Comparison of ENCODE assay signal across 7 cellular contexts in the genomic region with DNA sequence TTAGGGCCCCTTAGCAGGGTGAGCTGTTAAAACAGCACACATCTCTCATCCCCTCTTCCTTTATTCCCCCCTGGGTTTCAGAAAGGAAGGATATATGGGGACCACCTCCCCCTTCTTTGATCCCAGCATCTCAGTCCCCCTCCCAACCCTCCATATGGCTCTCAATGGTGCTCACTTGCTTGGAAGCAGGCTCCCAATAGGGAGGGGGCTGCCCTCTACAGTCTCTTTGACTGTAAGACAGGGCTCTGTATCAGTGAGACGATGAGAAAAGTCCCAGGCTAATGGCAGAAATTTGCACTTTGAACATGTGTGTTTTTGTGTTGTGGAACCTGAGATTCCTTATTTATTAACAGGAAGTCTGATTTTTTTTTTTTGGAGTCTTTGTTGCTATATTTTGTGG. TPM values are rescaled to one million over a fixed set of nuclear protein-coding genes. Genes with fewer than 3 reads are reported as not detected.
A peak's percentile ranks its signal among the peaks of the same experiment; 100 is the strongest.
DNase-seq lines count a peak whose midpoint lies in the region; FAIRE-seq and TF ChIP-seq lines count a peak whose summit lies in the region.

No MANE protein-coding gene starts in this region.

- no peak overlapping the region for H3K18ac ChIP-seq in H1 (ENCODE audit: extremely low read depth, low read length)

- no peak overlapping the region for H2AK5ac ChIP-seq in H1 (ENCODE audit: low read depth, low read length)

- CTCF ChIA-PET in H1 (lab: Charles Lee; ENCODE audit: partially characterized antibody) = interaction anchor here (0.8 to 1.9 kb wide), 7 partner anchors 11 to 51 kb away, joined by 3 to 10 read pairs (median 4); a partner anchor contains a TSS

- H3K79me2 ChIP-seq in H1 (ENCODE audit: control insufficient read depth in 1 of 2, insufficient read depth in 2 of 2, low read length in 2 of 2) (no peaks in the 10 kb centered on the region), parathyroid adenoma (no peaks in the 10 kb centered on the region)

- no peak overlapping the region for H3K27ac ChIP-seq in H1 (ENCODE audit: low read depth, low read length)
- no peak overlapping the region for H3K27ac ChIP-seq in parathyroid adenoma

- no peak overlapping the region for H2BK15ac ChIP-seq in H1 (ENCODE audit: low read length)

- H2BK120ac ChIP-seq in H1 (replicated peaks; ENCODE audit: low read depth, low read length) = no peak overlapping the region

- no peaks in the 10 kb centered on the region for H3K79me1 ChIP-seq in H1 (ENCODE audit: low read depth, low read length)

- H3K23me2 ChIP-seq in H1 (ENCODE audit: low read depth, low read length) = no peaks in the 10 kb centered on the region

- no peak overlapping the region for H2AFZ ChIP-seq in H1 (ENCODE audit: low read length)
- H2AFZ ChIP-seq in parathyroid adenoma = no peak overlapping the region

- no peak for TF ChIP-seq POLR2A in NB4 (IDR thresholded peaks at IDR 0.05; ENCODE audit: extremely low read depth, insufficient read length)
- no peak for TF ChIP-seq POLR2A in H1 (IDR thresholded peaks at IDR 0.05; ENCODE audit: control extremely low read depth in 1 of 2, low read depth in 2 of 2, low read length in 2 of 2)
- TF ChIP-seq POLR2A in H54 (IDR thresholded peaks at IDR 0.05; ENCODE audit: low read depth, low read length) = no peak

- H3K14ac ChIP-seq in H1 (ENCODE audit: insufficient read length) = no peak overlapping the region

- H3K4me1 ChIP-seq in H1 (replicated peaks in 1 of 4; ENCODE audit: control insufficient read depth in 3 of 4, insufficient read depth in 4 of 4, low read length in 3 of 4) (no peaks in the 10 kb centered on the region), parathyroid adenoma (no peaks in the 10 kb centered on the region)

- no peak overlapping the region for H3K4me2 ChIP-seq in H1 (ENCODE audit: insufficient read depth in 1 of 2, low read depth in 2 of 2, low read length in 2 of 2)
- H3K4me2 ChIP-seq in parathyroid adenoma (ENCODE audit: low read length) = no peak overlapping the region

- no peak overlapping the region for H3K9ac ChIP-seq in H1 (replicated peaks in 1 of 4; ENCODE audit: extremely low read depth in 1 of 4, low read depth in 3 of 4, low read length in 3 of 4)
- no peak overlapping the region for H3K9ac ChIP-seq in parathyroid adenoma

- peak; percentile 12 for TF ChIP-seq CTCF in GM12864 (IDR thresholded peaks at IDR 0.05; ENCODE audit: low read depth, low read length, missing control alignments)
- peak; percentile 8 for TF ChIP-seq CTCF in NB4 (IDR thresholded peaks at IDR 0.05; ENCODE audit: low read depth, low read length)
- TF ChIP-seq CTCF in H1 (IDR thresholded peaks at IDR 0.05; ENCODE audit: control extremely low read depth in 1 of 3, insufficient read depth in 1 of 3, low read depth in 1 of 3, low read length in 3 of 3) = no peak
- peak; percentile 14 for TF ChIP-seq CTCF in parathyroid adenoma (IDR thresholded peaks at IDR 0.05)

- TF ChIP-seq RAD21 in H1 (IDR thresholded peaks at IDR 0.05 in 1 of 2, conservative IDR thresholded peaks at IDR 0.05 in 1 of 2; ENCODE audit: low read depth in 2 of 2, low read length in 2 of 2) = peak; percentile 11 to 25; a peak in 3 of 4 replicates

- no peak overlapping the region for H4K8ac ChIP-seq in H1 (ENCODE audit: extremely low read depth, insufficient read depth, low read length)

- POLR2A ChIA-PET in H1 (lab: Charles Lee; ENCODE audit: partially characterized antibody) = interaction anchor here (0.7 kb wide), 1 partner anchor 335 kb away, joined by 3 read pairs; no protein-coding TSS in a partner anchor

- no peak for TF ChIP-seq EP300 in H1 (IDR thresholded peaks at IDR 0.05; ENCODE audit: borderline replicate concordance in 1 of 2, low read depth in 2 of 2, low read length in 2 of 2)

- H2BK12ac ChIP-seq in H1 (ENCODE audit: low read depth, low read length) = no peak overlapping the region

- H3K4me3 ChIP-seq in GM12864 (ENCODE audit: low read depth, low read length) = no peak overlapping the region
- H3K4me3 ChIP-seq in NB4 (ENCODE audit: low read depth, low read length) = no peak overlapping the region
- no peak overlapping the region for H3K4me3 ChIP-seq in H1 (ENCODE audit: extremely low read depth in 1 of 4, insufficient read depth in 2 of 4, low read depth in 3 of 4, low read length in 4 of 4)
- H3K4me3 ChIP-seq in parathyroid adenoma (ENCODE audit: low read depth, low read length) = no peak overlapping the region

- no peaks in the 10 kb centered on the region for H3K27me3 ChIP-seq in H1 (replicated peaks in 1 of 4; ENCODE audit: control insufficient read depth in 3 of 4, extremely low read depth in 1 of 4, insufficient read depth in 3 of 4, low read length in 3 of 4)
- H3K27me3 ChIP-seq in parathyroid adenoma (ENCODE audit: control insufficient read depth, insufficient read depth, low read length) = no peaks in the 10 kb centered on the region

- 90% methylated on average over 1 of the region's 1 CpG; no CpG with 5 or more reads in 1 of the 2 experiments for WGBS in H1 (ENCODE audit: extremely low coverage in 1 of 2, insufficient coverage in 1 of 2, insufficient read length in 1 of 2, insufficient replicate concordance in 2 of 2, low coverage in 1 of 2, low lambda C conversion rate in 2 of 2, missing lambda C conversion rate in 1 of 2), 2 experiments

- no peak for FAIRE-seq in H1 (lab: Jason Lieb, UNC)
- no peak for FAIRE-seq in H54 (lab: Jason Lieb, UNC)

- H3K4ac ChIP-seq in H1 (replicated peaks; ENCODE audit: insufficient read length, low read depth, low read length) = no peak overlapping the region

- no peak overlapping the region for H4K91ac ChIP-seq in H1 (replicated peaks; ENCODE audit: insufficient read length, low read length)

- no peak for DNase-seq in GM12864 (ENCODE audit: low read depth)
- no peak for DNase-seq in NB4 (ENCODE audit: low read depth)
- DNase-seq in H1 (ENCODE audit: low read depth in 1 of 2, low spot score in 2 of 2) = no peak
- no peak for DNase-seq in H54 (ENCODE audit: insufficient read length, low spot score)
- DNase-seq in HuH-7 (ENCODE audit: low spot score) = no peak
- no peak for DNase-seq in NOMO-1 (lab: John Stamatoyannopoulos, UW; ENCODE audit: unreplicated experiment in 2 of 2)

- H3K23ac ChIP-seq in H1 (ENCODE audit: insufficient read length) = no peak overlapping the region

- H3K56ac ChIP-seq in H1 (replicated peaks; ENCODE audit: insufficient read length, low read depth, low read length) = no peak overlapping the region

- H4K5ac ChIP-seq in H1 (ENCODE audit: insufficient read length, low read depth, low read length) = no peak overlapping the region

- peaks cover 0 to 3% of the 10 kb centered on the region in 2 experiments for H4K20me1 ChIP-seq in H1 (replicated peaks in 1 of 2; ENCODE audit: control insufficient read depth in 1 of 2, insufficient read depth in 2 of 2, low read length in 2 of 2)

- no peak overlapping the region for H2BK5ac ChIP-seq in H1 (ENCODE audit: low read depth, low read length)

- H3K9me3 ChIP-seq in H1 (ENCODE audit: insufficient read depth in 2 of 2, low read depth in 1 of 2, low read length in 1 of 2) (no peaks in the 10 kb centered on the region), parathyroid adenoma (ENCODE audit: control insufficient read depth, low read length) (no peaks in the 10 kb centered on the region)

- peaks cover 29 to 81% (median 63%) of the 10 kb centered on the region in 4 experiments for H3K36me3 ChIP-seq in H1 (ENCODE audit: control insufficient read depth in 2 of 4, insufficient read depth in 4 of 4, low read length in 3 of 4)
- H3K36me3 ChIP-seq in parathyroid adenoma (ENCODE audit: control insufficient read depth, insufficient read depth, low read length) = no peaks in the 10 kb centered on the region

- H2BK20ac ChIP-seq in H1 (ENCODE audit: low read length) = no peak overlapping the region

TF ChIP-seq in H1, 55 proteins besides CTCF, POLR2A, EP300 and RAD21:
- TF ChIP-seq SP1 (IDR thresholded peaks at IDR 0.05; ENCODE audit: low read depth, low read length) (no peak), GABPA (IDR thresholded peaks at IDR 0.05; ENCODE audit: borderline replicate concordance, insufficient read depth, low read length) (no peak)

RNA-seq across cellular contexts. Expression of a gene that starts 4.2 kb away (rescaled TPM):
- 1.5 and 1.9 TPM in 2 replicates for total RNA-seq in H1 (2021; fragmentation: NEBNext Ultra II Directional; extraction: Animal tissue kit (Norgen Biotek cat#: 25700))
- polyA plus RNA-seq in H1 (2011; rRNA removed) = 0.33 and 0.41 TPM in 2 replicates
- polyA plus RNA-seq in H1 (2011; cell fraction: cytosol; rRNA removed) = 0.37 TPM
- 1.3 TPM for polyA plus RNA-seq in H1 (2011; cell fraction: nucleus; rRNA removed)
- 0.27 to 1.7 TPM (median 0.62 TPM) in 4 replicates for polyA plus RNA-seq in H1 (2012, experiment 1 of 2)
- polyA plus RNA-seq in H1 (2012, experiment 2 of 2) = not detected
- 0.51 TPM for polyA plus RNA-seq in H1 (2013, experiment 1 of 2)
- 0.40 TPM for polyA plus RNA-seq in H1 (2013, experiment 2 of 2)
- 3.0 and 4.6 TPM in 2 replicates for polyA minus RNA-seq in H1 (2011; rRNA and poly(A)+ RNA removed)
- polyA minus RNA-seq in H1 (2011; cell fraction: cytosol; rRNA and poly(A)+ RNA removed) = 2.1 TPM
- 26.0 TPM for polyA minus RNA-seq in H1 (2011; cell fraction: nucleus; rRNA and poly(A)+ RNA removed)

RNA-seq across cellular contexts. Expression of a gene that starts 39.4 kb away (rescaled TPM):
- 29.0 and 29.5 TPM in 2 replicates for total RNA-seq in H1 (2021; fragmentation: NEBNext Ultra II Directional; extraction: Animal tissue kit (Norgen Biotek cat#: 25700))
- 7.8 and 10.7 TPM in 2 replicates for polyA plus RNA-seq in H1 (2011; rRNA removed)
- 13.4 TPM for polyA plus RNA-seq in H1 (2011; cell fraction: cytosol; rRNA removed)
- 8.6 TPM for polyA plus RNA-seq in H1 (2011; cell fraction: nucleus; rRNA removed)
- 11.2 to 19.7 TPM (median 12.8 TPM) in 4 replicates for polyA plus RNA-seq in H1 (2012, experiment 1 of 2)
- polyA plus RNA-seq in H1 (2012, experiment 2 of 2) = 3.1 TPM
- polyA plus RNA-seq in H1 (2013, experiment 1 of 2) = 27.9 TPM
- polyA plus RNA-seq in H1 (2013, experiment 2 of 2) = 25.8 TPM
- polyA minus RNA-seq in H1 (2011; rRNA and poly(A)+ RNA removed) = 14.0 and 16.6 TPM in 2 replicates
- 10.3 TPM for polyA minus RNA-seq in H1 (2011; cell fraction: cytosol; rRNA and poly(A)+ RNA removed)
- 32.9 TPM for polyA minus RNA-seq in H1 (2011; cell fraction: nucleus; rRNA and poly(A)+ RNA removed)

RNA-seq across cellular contexts. Expression of a gene that starts 42.6 kb away (rescaled TPM):
- 0.69 and 1.4 TPM in 2 replicates for total RNA-seq in H1 (2021; fragmentation: NEBNext Ultra II Directional; extraction: Animal tissue kit (Norgen Biotek cat#: 25700))
- 2.5 and 2.7 TPM in 2 replicates for polyA plus RNA-seq in H1 (2011; rRNA removed)
- polyA plus RNA-seq in H1 (2011; cell fraction: cytosol; rRNA removed) = 3.0 TPM
- polyA plus RNA-seq in H1 (2011; cell fraction: nucleus; rRNA removed) = 5.6 TPM
- 1.1 to 1.5 TPM (median 1.4 TPM) in 4 replicates for polyA plus RNA-seq in H1 (2012, experiment 1 of 2)
- 0.37 TPM for polyA plus RNA-seq in H1 (2012, experiment 2 of 2)
- polyA plus RNA-seq in H1 (2013, experiment 1 of 2) = 1.2 TPM
- 1.3 TPM for polyA plus RNA-seq in H1 (2013, experiment 2 of 2)
- polyA minus RNA-seq in H1 (2011; rRNA and poly(A)+ RNA removed) = 5.1 and 6.7 TPM in 2 replicates
- polyA minus RNA-seq in H1 (2011; cell fraction: cytosol; rRNA and poly(A)+ RNA removed) = not detected
- polyA minus RNA-seq in H1 (2011; cell fraction: nucleus; rRNA and poly(A)+ RNA removed) = 10.1 TPM

Comparison
In these comparisons a context has a peak if more than half of its experiments do, and no peak if none do; other contexts are left out.
1. CTCF ChIP-seq: peak in GM12864 (single experiment), NB4 (single experiment) and parathyroid adenoma (single experiment); none in H1 (0 of 3).